Comparison of ENCODE assay signal across 1 cellular context in the genomic region with DNA sequence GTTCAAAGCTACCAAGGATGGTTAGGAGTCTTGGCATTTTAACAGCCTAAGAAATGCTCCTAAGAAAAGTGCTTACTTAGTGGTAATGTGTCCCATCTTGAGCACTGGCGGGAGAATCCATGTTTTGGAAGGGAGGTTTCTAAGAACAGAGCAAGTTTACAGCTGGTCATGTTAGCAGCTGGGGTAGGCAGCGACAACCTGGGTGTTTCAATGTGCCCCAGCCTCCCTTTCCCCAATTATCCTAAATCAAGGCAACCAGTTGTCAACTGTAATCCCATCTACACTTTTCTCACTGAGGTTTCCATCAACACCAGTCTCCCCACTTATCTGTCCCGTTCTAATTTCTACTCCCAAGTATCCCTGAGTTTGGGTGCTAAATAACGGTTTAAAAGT.
A peak's percentile ranks its signal among the peaks of the same experiment; 100 is the strongest.
TF ChIP-seq lines count a peak whose summit lies in the region.

No MANE protein-coding gene starts in this region.

TF ChIP-seq in HepG2, 621 proteins besides CTCF, POLR2A, EP300 and RAD21 (continued from another document):
- TF ChIP-seq, protein P1, sequence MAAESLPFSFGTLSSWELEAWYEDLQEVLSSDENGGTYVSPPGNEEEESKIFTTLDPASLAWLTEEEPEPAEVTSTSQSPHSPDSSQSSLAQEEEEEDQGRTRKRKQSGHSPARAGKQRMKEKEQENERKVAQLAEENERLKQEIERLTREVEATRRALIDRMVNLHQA (CRISPR knock-in tag; IDR thresholded peaks at IDR 0.05), result no peak
- peak in 1 of 2 experiments; percentile 44; a peak in 2 of 4 replicates for TF ChIP-seq MAFK (conservative IDR thresholded peaks at IDR 0.05 in 1 of 2, IDR thresholded peaks at IDR 0.05 in 1 of 2; ENCODE audit: low read length in 2 of 2)
- TF ChIP-seq GABPA (IDR thresholded peaks at IDR 0.05; ENCODE audit: low read depth, low read length), result no peak
- no peak for TF ChIP-seq GABPA (CRISPR knock-in tag; IDR thresholded peaks at IDR 0.05; ENCODE audit: low read depth)
